In the genomic region with DNA sequence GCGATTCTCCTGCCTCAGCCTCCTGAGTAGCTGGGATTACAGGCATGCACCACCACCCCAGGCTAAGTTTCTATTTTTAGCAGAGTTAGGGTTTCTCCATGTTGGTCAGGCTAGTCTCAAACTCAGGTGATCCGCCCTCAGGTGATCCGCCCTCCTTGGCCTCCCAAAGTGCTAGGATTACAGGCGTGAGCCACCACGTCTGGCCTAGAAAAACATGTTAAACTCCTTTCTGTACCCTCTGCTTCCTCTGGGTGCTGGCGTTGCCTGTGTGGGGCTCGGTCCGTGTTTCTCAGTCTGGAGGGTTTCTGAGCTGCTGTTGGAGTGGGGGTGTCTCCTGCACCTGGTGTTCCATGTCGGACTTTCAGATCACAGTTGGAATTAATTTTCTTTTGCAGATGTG, we compare ENCODE assay signal across 13 cellular contexts. TPM values are rescaled to one million over a fixed set of nuclear protein-coding genes. Genes with fewer than 3 reads are reported as not detected.
"Had no signal": no experiment of that assay in that cellular context is flagged by ENCODE, and none has a peak within 500 bp of the region (broad histone marks: within the 10 kb centered on the region; RNA-seq: fewer than 3 reads in every experiment).

No MANE protein-coding gene starts in this region.

- H3K4me3 ChIP-seq: cardiac muscle cell, thyroid gland, vagina had no signal

- H3K36me3 ChIP-seq: cardiac muscle cell, thyroid gland, vagina, WERI-Rb-1 had no signal

- H3K27ac ChIP-seq: cardiac muscle cell, thyroid gland, vagina, WERI-Rb-1 had no signal

- DNase-seq: activated CD4-positive, alpha-beta T cell treated with anti-CD3 and anti-CD28 coated beads for 36 hours; activated CD8-positive, alpha-beta T cell treated with anti-CD3 and anti-CD28 coated beads, Interleukin-2, amount 10 ng/mL, durations not matched to agents 7 days and 5 days; activated naive CD4-positive, alpha-beta T cell; activated T-cell treated with anti-CD3 and anti-CD28 coated beads, Interleukin-2, amount 50 U/mL, for 4 hours; cortex of kidney; effector CD8-positive, alpha-beta T cell; mammary epithelial cell; T1000; thyroid gland; WERI-Rb-1 had no signal

- H3K27ac Mint-ChIP-seq: activated CD4-positive, alpha-beta T cell treated with anti-CD3 and anti-CD28 coated beads for 36 hours; activated CD8-positive, alpha-beta T cell treated with anti-CD3 and anti-CD28 coated beads, Interleukin-2, amount 10 ng/mL, durations not matched to agents 7 days and 5 days had no signal

- H3K4me3 Mint-ChIP-seq: activated CD4-positive, alpha-beta T cell treated with anti-CD3 and anti-CD28 coated beads for 36 hours; activated CD8-positive, alpha-beta T cell treated with anti-CD3 and anti-CD28 coated beads, Interleukin-2, amount 10 ng/mL, durations not matched to agents 7 days and 5 days; activated T-cell treated with anti-CD3 and anti-CD28 coated beads, Interleukin-2, amount 50 U/mL, for 4 hours; nephron had no signal

- H3K9me3 ChIP-seq: thyroid gland, vagina had no signal

- H3K4me1 Mint-ChIP-seq: activated CD4-positive, alpha-beta T cell treated with anti-CD3 and anti-CD28 coated beads for 36 hours had no signal

- H3K27me3 ChIP-seq: cardiac muscle cell, thyroid gland, vagina had no signal

- H3K27me3 Mint-ChIP-seq: activated CD4-positive, alpha-beta T cell treated with anti-CD3 and anti-CD28 coated beads for 36 hours had no signal

- H3K9me3 Mint-ChIP-seq: activated T-cell treated with anti-CD3 and anti-CD28 coated beads, Interleukin-2, amount 50 U/mL, for 4 hours; nephron had no signal

- ATAC-seq: activated CD4-positive, alpha-beta T cell treated with anti-CD3 and anti-CD28 coated beads for 36 hours; activated CD8-positive, alpha-beta T cell treated with anti-CD3 and anti-CD28 coated beads, Interleukin-2, amount 10 ng/mL, durations not matched to agents 7 days and 5 days; activated T-cell treated with anti-CD3 and anti-CD28 coated beads, Interleukin-2, amount 50 U/mL, for 4 hours had no signal

RNA-seq across cellular contexts. Expression of gene LDLRAD4, which starts 17.9 kb away (rescaled TPM):
- polyA plus RNA-seq: mammary epithelial cell had no signal
